ENCODE assay signal across 12 cellular contexts in the genomic region with DNA sequence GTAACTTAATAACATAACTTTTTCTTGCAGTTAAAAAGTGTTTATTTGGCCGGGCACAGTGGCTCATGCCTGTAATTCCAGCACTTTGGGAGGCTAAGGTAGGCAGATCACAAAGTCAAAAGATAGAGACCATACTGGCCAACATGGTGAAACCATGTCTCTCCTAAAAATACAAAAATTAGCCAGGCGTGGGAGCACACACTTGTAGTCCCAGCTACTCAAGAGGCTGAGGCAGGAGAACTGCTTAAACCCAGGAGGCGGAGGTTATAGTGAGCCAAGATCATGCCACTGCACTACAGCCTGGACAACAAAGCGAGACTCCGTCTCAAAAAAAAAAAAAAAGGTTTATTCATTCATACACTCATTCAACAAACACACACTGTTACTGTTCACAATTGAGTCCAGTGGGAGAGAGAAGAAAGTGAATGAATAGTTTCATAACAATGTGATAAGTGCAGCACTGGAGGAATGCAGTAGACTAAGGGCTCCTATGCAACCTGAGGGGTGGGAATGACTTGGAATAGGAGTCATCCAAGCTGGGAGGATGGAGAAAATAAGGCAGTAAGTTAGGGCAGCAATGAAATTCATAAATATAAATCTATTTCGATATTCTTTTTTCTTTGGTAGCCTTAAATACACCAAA. TPM values are rescaled to one million over a fixed set of nuclear protein-coding genes. Genes with fewer than 3 reads are reported as not detected.
A peak's percentile ranks its signal among the peaks of the same experiment; 100 is the strongest.
DNase-seq lines count a peak whose midpoint lies in the region; ATAC-seq and TF ChIP-seq lines count a peak whose summit lies in the region.
"Had no signal": no experiment of that assay in that cellular context is flagged by ENCODE, and none has a peak within 500 bp of the region (broad histone marks: within the 10 kb centered on the region; RNA-seq: fewer than 3 reads in every experiment).

No MANE protein-coding gene starts in this region.

- no peaks in the 10 kb centered on the region for H3K27me3 ChIP-seq in CD8-positive, alpha-beta T cell (ENCODE audit: insufficient read depth, low read length)

- H3K4me1 ChIP-seq in CD8-positive, alpha-beta T cell (ENCODE audit: insufficient read depth, low read length): peaks cover 62% of the 10 kb centered on the region

- peak overlapping the region; percentile 73 for H3K4me3 Mint-ChIP-seq in CD8-positive, alpha-beta T cell
- no peak overlapping the region for H3K4me3 Mint-ChIP-seq in HFFc6
- H3K4me3 Mint-ChIP-seq in nephron progenitor cell: no peak overlapping the region

- peak overlapping the region; percentile 58 for H3K27ac ChIP-seq in CD8-positive, alpha-beta T cell (ENCODE audit: low read depth, low read length)

- CTCF ChIA-PET in CD8-positive, alpha-beta T cell (lab: Charles Lee): interaction anchor here (0.6 to 14.3 kb wide), 91 partner anchors 9 to 1070 kb away, joined by 3 to 408 read pairs (median 6); a partner anchor contains a TSS

- TF ChIP-seq CTCF in CD8-positive, alpha-beta T cell (IDR thresholded peaks at IDR 0.05): no peak
- TF ChIP-seq CTCF in HFFc6 (IDR thresholded peaks at IDR 0.05) (no peak), nephron progenitor cell (IDR thresholded peaks at IDR 0.05) (no peak)

- H3K36me3 Mint-ChIP-seq in CD8-positive, alpha-beta T cell: peaks cover 45% of the 10 kb centered on the region
- peaks cover 32% of the 10 kb centered on the region for H3K36me3 Mint-ChIP-seq in HFFc6 (ENCODE audit: low read depth)
- H3K36me3 Mint-ChIP-seq in activated naive CD4-positive, alpha-beta T cell treated with anti-CD3 and anti-CD28 coated beads, Interleukin-2, amount 50 U/mL, for 72 hours: peaks cover 28 to 50% of the 10 kb centered on the region in 2 donors
- H3K36me3 Mint-ChIP-seq in nephron progenitor cell (ENCODE audit: low read depth): peaks cover 54% of the 10 kb centered on the region

- no peaks in the 10 kb centered on the region for H3K9me3 Mint-ChIP-seq in CD8-positive, alpha-beta T cell
- no peaks in the 10 kb centered on the region for H3K9me3 Mint-ChIP-seq in HFFc6
- H3K9me3 Mint-ChIP-seq in activated naive CD4-positive, alpha-beta T cell treated with anti-CD3 and anti-CD28 coated beads, Interleukin-2, amount 50 U/mL, for 72 hours: no peaks in the 10 kb centered on the region
- H3K9me3 Mint-ChIP-seq in nephron progenitor cell: no peaks in the 10 kb centered on the region

- H3K4me3 ChIP-seq in CD8-positive, alpha-beta T cell (ENCODE audit: low read depth, low read length): peak overlapping the region; percentile 38

- ATAC-seq in CD8-positive, alpha-beta T cell: no peak
- ATAC-seq in activated naive CD4-positive, alpha-beta T cell treated with anti-CD3 and anti-CD28 coated beads, Interleukin-2, amount 50 U/mL, for 72 hours: peak in 1 of 2 donors; percentile 1
- no peak for ATAC-seq in GM19463 (IDR thresholded peaks at IDR 0.05; ENCODE audit: unreplicated experiment)

- peaks cover 63% of the 10 kb centered on the region for H3K4me1 Mint-ChIP-seq in CD8-positive, alpha-beta T cell (ENCODE audit: low read depth)
- peaks cover 47% of the 10 kb centered on the region for H3K4me1 Mint-ChIP-seq in HFFc6 (ENCODE audit: low read depth)
- peaks cover 23% of the 10 kb centered on the region for H3K4me1 Mint-ChIP-seq in nephron progenitor cell

- POLR2A ChIA-PET in CD8-positive, alpha-beta T cell (lab: Charles Lee): interaction anchor here (0.6 to 6.6 kb wide), 38 partner anchors 9 to 846 kb away, joined by 3 to 167 read pairs (median 6); a partner anchor contains a TSS

- intact Hi-C loops in CD8-positive, alpha-beta T cell (cut with DNase I, micrococcal nuclease): loop anchor here (5.0 to 10.0 kb wide), 3 partner anchors 254 to 736 kb away; a partner anchor contains a TSS

- H3K27me3 Mint-ChIP-seq in CD8-positive, alpha-beta T cell (ENCODE audit: low read depth): no peaks in the 10 kb centered on the region
- no peaks in the 10 kb centered on the region; the same call in 1 of the 2 replicates for H3K27me3 Mint-ChIP-seq in HFFc6 (ENCODE audit: insufficient read depth)
- H3K27me3 Mint-ChIP-seq in nephron progenitor cell (ENCODE audit: low read depth, poor library complexity): no peaks in the 10 kb centered on the region

- H3K9me3 ChIP-seq in CD8-positive, alpha-beta T cell (ENCODE audit: low read length): no peaks in the 10 kb centered on the region

- peak overlapping the region; percentile 97 for H3K27ac Mint-ChIP-seq in CD8-positive, alpha-beta T cell
- H3K27ac Mint-ChIP-seq in HFFc6 (peak overlapping the region; percentile 31), nephron progenitor cell (peak overlapping the region; percentile 87)
- peak overlapping the region; percentile 97 to 99 for H3K27ac Mint-ChIP-seq in activated naive CD4-positive, alpha-beta T cell treated with anti-CD3 and anti-CD28 coated beads, Interleukin-2, amount 50 U/mL, for 72 hours

- no peak for DNase-seq in CD8-positive, alpha-beta T cell
- DNase-seq in HFFc6 (no peak), nephron progenitor cell (no peak), AML-193 (lab: John Stamatoyannopoulos, UW) (no peak), NCI-H226 (no peak), DMS53 (lab: John Stamatoyannopoulos, UW) (no peak)
- DNase-seq in activated naive CD4-positive, alpha-beta T cell treated with anti-CD3 and anti-CD28 coated beads, Interleukin-2, amount 50 U/mL, for 72 hours (ENCODE audit: low spot score in 2 of 2): no peak
- DNase-seq: COR-L47, GOT3, MV-4-11, NCI-H345 had no signal

- peaks cover 10% of the 10 kb centered on the region for H3K36me3 ChIP-seq in CD8-positive, alpha-beta T cell (ENCODE audit: insufficient read depth, low read length)

RNA-seq across cellular contexts. Expression of a gene that starts 19.8 kb away (rescaled TPM):
- 10 to 100 TPM; 27.2 to 35.6 TPM for total RNA-seq in CD8-positive, alpha-beta T cell
- 100 to 1,000 TPM; 292 to 311 (median 302) TPM for total RNA-seq in HFFc6 (2021; fragmentation: NEBNext Ultra II Directional; extraction: Animal tissue kit (Norgen Biotek cat#: 25700))
- 100 to 1,000 TPM; 218 to 240 TPM for total RNA-seq in activated naive CD4-positive, alpha-beta T cell treated with anti-CD3 and anti-CD28 coated beads, Interleukin-2, amount 50 U/mL, for 72 hours

RNA-seq across cellular contexts. Expression of a gene that starts 28.9 kb away (rescaled TPM):
- 1 to 10 TPM; 7.9 to 8.3 TPM for total RNA-seq in CD8-positive, alpha-beta T cell
- total RNA-seq in HFFc6 (2021; fragmentation: NEBNext Ultra II Directional; extraction: Animal tissue kit (Norgen Biotek cat#: 25700)): 10 to 100 TPM; 22.2 to 31.6 (median 27.5) TPM
- total RNA-seq in activated naive CD4-positive, alpha-beta T cell treated with anti-CD3 and anti-CD28 coated beads, Interleukin-2, amount 50 U/mL, for 72 hours: 10 to 100 TPM; 13.8 to 26.5 TPM

Comparison
In these comparisons a context has a peak if more than half of its experiments do, and no peak if none do; other contexts are left out.
1. H3K27ac Mint-ChIP-seq: peak in every context shown above with its lines; median percentile 98 in activated naive CD4-positive, alpha-beta T cell treated with anti-CD3 and anti-CD28 coated beads, Interleukin-2, amount 50 U/mL, for 72 hours; 97 in CD8-positive, alpha-beta T cell; 87 in nephron progenitor cell; 31 in HFFc6.
2. RNA of a gene that starts 19.8 kb away (total RNA-seq): 292 to 311 TPM in HFFc6 and 218 to 240 TPM in activated naive CD4-positive, alpha-beta T cell treated with anti-CD3 and anti-CD28 coated beads, Interleukin-2, amount 50 U/mL, for 72 hours; 27.2 to 35.6 TPM in CD8-positive, alpha-beta T cell; every median in the first group is over 4 times any median in the second.